1 cellular context compared by ENCODE assay signal in genomic region chr2:239523944-239524310, GRCh38.
TF ChIP-seq lines count a peak whose summit lies in the region.

No MANE protein-coding gene starts in this region.

TF ChIP-seq in HEK293, 187 proteins besides CTCF, POLR2A, EP300 and RAD21 (continued from another document and continues in another):
- TF ChIP-seq ZSCAN18 (tag by site-specific recombination; IDR thresholded peaks at IDR 0.05) (no peak), FEZF1 (tag by site-specific recombination; IDR thresholded peaks at IDR 0.05) (peak; percentile 42; the same call in 1 of the 2 replicates), ZNF510 (tag by site-specific recombination; IDR thresholded peaks at IDR 0.05; ENCODE audit: insufficient replicate concordance) (no peak), ZNF138 (tag by site-specific recombination; IDR thresholded peaks at IDR 0.05; ENCODE audit: borderline replicate concordance) (no peak), PRDM6 (tag by site-specific recombination; IDR thresholded peaks at IDR 0.05) (peak; percentile 89), SP7 (tag by site-specific recombination; IDR thresholded peaks at IDR 0.05) (peak; percentile 69), ZNF629 (tag by site-specific recombination; IDR thresholded peaks at IDR 0.05) (peak; percentile 65; the same call in 1 of the 2 replicates), GLIS2 (tag by site-specific recombination; IDR thresholded peaks at IDR 0.05) (no peak), ZNF248 (tag by site-specific recombination; IDR thresholded peaks at IDR 0.05) (no peak), YY2 (tag by site-specific recombination; IDR thresholded peaks at IDR 0.05) (no peak), ZNF114 (tag by site-specific recombination; IDR thresholded peaks at IDR 0.05) (no peak), ZNF777 (tag by site-specific recombination; IDR thresholded peaks at IDR 0.05; ENCODE audit: borderline replicate concordance) (no peak), ZNF76 (tag by site-specific recombination; IDR thresholded peaks at IDR 0.05; ENCODE audit: borderline replicate concordance, low read depth) (no peak), ZNF791 (tag by site-specific recombination; IDR thresholded peaks at IDR 0.05) (no peak), ZNF274 (IDR thresholded peaks at IDR 0.05; ENCODE audit: low read length) (no peak), ZNF274 (tag by site-specific recombination; IDR thresholded peaks at IDR 0.05; ENCODE audit: borderline replicate concordance) (no peak), ZNF660 (tag by site-specific recombination; IDR thresholded peaks at IDR 0.05) (no peak), BCL6B (tag by site-specific recombination; IDR thresholded peaks at IDR 0.05) (no peak), ZNF133 (tag by site-specific recombination; IDR thresholded peaks at IDR 0.05) (no peak), KLF9 (tag by site-specific recombination; IDR thresholded peaks at IDR 0.05; ENCODE audit: low read depth) (no peak), ZEB2 (tag by site-specific recombination; IDR thresholded peaks at IDR 0.05) (no peak), ZNF626 (tag by site-specific recombination; IDR thresholded peaks at IDR 0.05) (no peak), ZNF518A (tag by site-specific recombination; conservative IDR thresholded peaks at IDR 0.05; ENCODE audit: low read depth) (no peak), ZNF707 (tag by site-specific recombination; IDR thresholded peaks at IDR 0.05) (no peak), TRIM28 (IDR thresholded peaks at IDR 0.05; ENCODE audit: borderline replicate concordance, low read length) (peak; percentile 24; the same call in 1 of the 2 replicates), PRDM1 (tag by site-specific recombination; IDR thresholded peaks at IDR 0.05) (no peak), ZNF704 (tag by site-specific recombination; IDR thresholded peaks at IDR 0.05) (no peak), ZNF776 (tag by site-specific recombination; IDR thresholded peaks at IDR 0.05; ENCODE audit: borderline replicate concordance) (no peak), ZNF404 (tag by site-specific recombination; IDR thresholded peaks at IDR 0.05) (no peak), ZBTB8A (tag by site-specific recombination; IDR thresholded peaks at IDR 0.05) (0 out of 2 replicates have a peak, but pooled peaks have one; percentile 19), ZBTB10 (tag by site-specific recombination; IDR thresholded peaks at IDR 0.05) (no peak), HOXD13 (CRISPR knock-in tag; IDR thresholded peaks at IDR 0.05; ENCODE audit: borderline replicate concordance) (no peak), ZNF148 (tag by site-specific recombination; IDR thresholded peaks at IDR 0.05; ENCODE audit: borderline replicate concordance) (no peak), ZNF362 (tag by site-specific recombination; IDR thresholded peaks at IDR 0.05) (no peak), ZNF561 (tag by site-specific recombination; IDR thresholded peaks at IDR 0.05; ENCODE audit: borderline replicate concordance) (no peak), ZNF155 (tag by site-specific recombination; IDR thresholded peaks at IDR 0.05) (no peak), ZNF426 (tag by site-specific recombination; IDR thresholded peaks at IDR 0.05) (no peak), SP2 (tag by site-specific recombination; IDR thresholded peaks at IDR 0.05) (no peak), ZBTB11 (tag by site-specific recombination; conservative IDR thresholded peaks at IDR 0.05; ENCODE audit: low read depth) (no peak)
